6 cellular contexts compared by ENCODE assay signal in genomic region chr18:37492952-37493351, GRCh38.
"Had no signal": no experiment of that assay in that cellular context is flagged by ENCODE, and none has a peak within 500 bp of the region (broad histone marks: within the 10 kb centered on the region; RNA-seq: fewer than 3 reads in every experiment).

No MANE protein-coding gene starts in this region.

- H3K9me3 ChIP-seq: HAP-1 had no signal

- DNase-seq: IMR-90, KBM-7 had no signal

- H3K4me2 ChIP-seq: GM23338 had no signal

- H2AFZ ChIP-seq: GM23338 had no signal

- H3K36me3 ChIP-seq: HAP-1 had no signal

- H3K4me3 ChIP-seq: GM23338, HAP-1 had no signal

- ATAC-seq: HCT116 had no signal

- FAIRE-seq: HTR-8/SVneo had no signal
